Comparison of ENCODE assay signal across 8 cellular contexts in the genomic region with DNA sequence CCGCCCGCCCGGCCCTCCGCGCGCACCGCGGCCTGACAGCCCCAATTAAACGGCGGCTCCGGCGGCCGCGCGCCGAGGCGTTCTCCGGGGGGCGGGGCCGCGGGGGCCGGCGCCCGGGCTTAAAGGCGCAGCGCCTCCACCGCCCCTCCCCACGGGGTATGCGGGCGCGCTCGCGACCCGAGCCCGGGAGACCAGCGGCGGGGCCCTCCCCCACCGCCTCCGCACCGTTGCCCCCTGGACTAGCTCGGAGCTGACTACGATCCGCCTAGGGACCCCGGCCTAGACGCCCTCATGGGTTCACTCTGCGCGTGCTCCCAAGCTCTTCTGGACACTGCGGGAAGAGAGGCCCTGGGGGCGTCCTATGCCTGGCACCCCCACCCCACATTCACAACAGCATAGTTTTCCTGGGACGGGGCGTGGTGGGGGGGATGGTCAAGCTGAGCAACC. TPM values are rescaled to one million over a fixed set of nuclear protein-coding genes. Genes with fewer than 3 reads are reported as not detected.
DNase-seq lines count a peak whose midpoint lies in the region; ATAC-seq and TF ChIP-seq lines count a peak whose summit lies in the region.

Gene DUSP7 (minus strand): TSS at position 51 of the 447 bp plus-strand sequence. CDS start 205 bp downstream, outside the sequence.

- H3K4me3 Mint-ChIP-seq in CD4-positive, alpha-beta T cell, result peak within 1 kb of the TSS; percentile 94

- H2AFZ ChIP-seq in KMS-11 (ENCODE audit: low read depth), result peak within 1 kb of the TSS; percentile 79

- H3K36me3 ChIP-seq in KMS-11 (ENCODE audit: insufficient read depth) (no peaks in the 10 kb centered on the region), adrenal gland (replicated peaks in 1 of 2) (peaks cover 0 to 20% of the 10 kb centered on the region in 2 donors), vagina (peaks cover 0 to 12% of the 10 kb centered on the region in 2 donors)

- peaks cover 44% of the 10 kb centered on the region for H3K4me1 Mint-ChIP-seq in CD4-positive, alpha-beta T cell (ENCODE audit: low read depth)

- H3K27ac ChIP-seq in CD4-positive, alpha-beta T cell (ENCODE audit: low read depth, low read length), result peak within 1 kb of the TSS; percentile 76
- peak within 1 kb of the TSS; percentile 43; the same call in 1 of the 2 replicates for H3K27ac ChIP-seq in KMS-11
- H3K27ac ChIP-seq in adrenal gland, result peak within 1 kb of the TSS; percentile 5 to 91 (median 71)
- H3K27ac ChIP-seq in vagina, result peak within 1 kb of the TSS; percentile 98

- no peak for TF ChIP-seq POLR2A in adrenal gland (IDR thresholded peaks at IDR 0.05)
- TF ChIP-seq POLR2A in vagina (IDR thresholded peaks at IDR 0.05), result peak in 1 of 2 donors; percentile 28

- no peaks in the 10 kb centered on the region for H3K9me3 ChIP-seq in CD4-positive, alpha-beta T cell (ENCODE audit: control insufficient read depth, low read length)
- H3K9me3 ChIP-seq in adrenal gland (replicated peaks in 1 of 3) (no peaks in the 10 kb centered on the region), vagina (no peaks in the 10 kb centered on the region)

- CTCF ChIA-PET in CD4-positive, alpha-beta T cell (lab: Charles Lee), result interaction anchor here (0.9 to 2.1 kb wide), 12 partner anchors 54 to 115 kb away, joined by 3 to 16 read pairs (median 5); partner anchors contain the start of genes ABHD14B, ACY1, PARP3 and POC1A

- WGBS in adrenal gland, 4 donors, result 0 to 8% (median 1%) methylated on average over 2 to 51 of the region's 51 CpGs

- H3K27ac Mint-ChIP-seq in CD4-positive, alpha-beta T cell, result peak within 1 kb of the TSS; percentile 98

- no peak for TF ChIP-seq CTCF in CD4-positive, alpha-beta T cell (IDR thresholded peaks at IDR 0.05)
- TF ChIP-seq CTCF in KMS-11 (conservative IDR thresholded peaks at IDR 0.05; ENCODE audit: low read depth, low read length) (no peak), adrenal gland (IDR thresholded peaks at IDR 0.05) (peak in 1 of 6 experiments; percentile 4), vagina (IDR thresholded peaks at IDR 0.05) (no peak)

- H3K4me1 ChIP-seq in KMS-11 (ENCODE audit: low read depth, poor library complexity, severe bottlenecking) (peaks cover 7% of the 10 kb centered on the region), adrenal gland (replicated peaks in 1 of 2) (peaks cover 17 to 53% of the 10 kb centered on the region in 2 donors), vagina (peaks cover 46% of the 10 kb centered on the region)

- peak within 1 kb of the TSS; percentile 67 for H3K4me2 ChIP-seq in KMS-11

- H3K36me3 Mint-ChIP-seq in CD4-positive, alpha-beta T cell (ENCODE audit: low read depth), result peaks cover 38% of the 10 kb centered on the region

- H3K9ac ChIP-seq in KMS-11, result peak within 1 kb of the TSS; percentile 69; the same call in 1 of the 2 replicates

- peak; percentile 41 to 74 (median 60) for DNase-seq in CD4-positive, alpha-beta T cell
- peak; percentile 53 to 76 (median 63) for DNase-seq in T-helper 1 cell
- DNase-seq in adrenal gland, result peak; percentile 45 to 79 (median 67)
- peak; percentile 90 for DNase-seq in left ventricle myocardium superior
- no peak for DNase-seq in pulmonary artery endothelial cell (ENCODE audit: low read depth, low spot score)
- DNase-seq in vagina (ENCODE audit: extremely low spot score in 2 of 2), result no peak

- no peaks in the 10 kb centered on the region for H3K27me3 ChIP-seq in CD4-positive, alpha-beta T cell (ENCODE audit: control insufficient read depth, insufficient read depth, low read length)
- no peaks in the 10 kb centered on the region for H3K27me3 ChIP-seq in KMS-11 (ENCODE audit: insufficient read depth, low read depth)
- no peaks in the 10 kb centered on the region for H3K27me3 ChIP-seq in adrenal gland
- no peaks in the 10 kb centered on the region for H3K27me3 ChIP-seq in vagina

- no peaks in the 10 kb centered on the region for H3K79me2 ChIP-seq in KMS-11 (ENCODE audit: insufficient read depth, low read depth)

- no peaks in the 10 kb centered on the region for H3K27me3 Mint-ChIP-seq in CD4-positive, alpha-beta T cell

- H3K4me3 ChIP-seq in KMS-11 (IDR thresholded peaks at IDR 0.05; ENCODE audit: insufficient read depth, low read depth, low read length), result peak within 1 kb of the TSS; percentile 83
- H3K4me3 ChIP-seq in adrenal gland, result peak within 1 kb of the TSS in 3 of 4 donors; percentile 36 to 54 (median 37)
- peak within 1 kb of the TSS; percentile 73 to 75 for H3K4me3 ChIP-seq in vagina

- POLR2A ChIA-PET in CD4-positive, alpha-beta T cell (lab: Charles Lee), result interaction anchor here (0.8 to 3.4 kb wide), 25 partner anchors 10 to 1719 kb away, joined by 3 to 35 read pairs (median 4); partner anchors contain the start of genes ABHD14A, ABHD14B, ACY1 and ALAS1

- peak; percentile 19 for ATAC-seq in CD4-positive, alpha-beta T cell (ENCODE audit: poor library complexity)
- ATAC-seq in GM21381 (IDR thresholded peaks at IDR 0.05; ENCODE audit: unreplicated experiment) (peak; percentile 33), left ventricle myocardium superior (peak; percentile 67)

- no peaks in the 10 kb centered on the region for H4K20me1 ChIP-seq in KMS-11 (ENCODE audit: insufficient read depth)

- H3K9me3 Mint-ChIP-seq in CD4-positive, alpha-beta T cell, result no peaks in the 10 kb centered on the region

- intact Hi-C loops in CD4-positive, alpha-beta T cell (cut with DNase I, micrococcal nuclease), result loop anchor here (2.0 to 5.0 kb wide), 5 partner anchors 60 to 481 kb away; partner anchors contain the start of genes ALAS1 (in 1 of the 2), PARP3 (in 1 of the 2), TEX264 (in 1 of the 2) and UQCC5 (in 1 of the 2)
- intact Hi-C loops in adrenal gland (cut with DNase I) (loop anchor here in 1 of 2 donors (5.0 kb wide), 1 partner anchor 54 kb away; no protein-coding TSS in a partner anchor), left ventricle myocardium superior (cut with micrococcal nuclease) (loop anchor here (10.0 kb wide), 1 partner anchor 52 kb away; no protein-coding TSS in a partner anchor), vagina (cut with DNase I) (loop anchor here (10.0 kb wide), 1 partner anchor 68 kb away; no protein-coding TSS in a partner anchor)

RNA-seq across cellular contexts. Expression of gene DUSP7, which starts in this region (rescaled TPM):
- total RNA-seq in CD4-positive, alpha-beta T cell, result 1 to 10 TPM; 4.8 to 5.2 TPM
- total RNA-seq in adrenal gland (10 to 100 TPM; 11.6 to 35.0 (median 16.5) TPM), left ventricle myocardium superior (25.2 TPM), pulmonary artery endothelial cell (10.7 and 14.4 TPM in 2 replicates), vagina (59.9 TPM)
- 10 to 100 TPM in 1 of 3 donors, 1 to 10 TPM in 2; 5.7 to 10.0 (median 7.7) TPM for polyA plus RNA-seq in adrenal gland

Comparison
In these comparisons a context has a peak if more than half of its experiments do, and no peak if none do; other contexts are left out.
1. DNase-seq: peak in CD4-positive, alpha-beta T cell (10 of 10), T-helper 1 cell (5 of 5), adrenal gland (7 of 7) and left ventricle myocardium superior (single experiment); none in pulmonary artery endothelial cell (single experiment) and vagina (0 of 2).
2. H3K27ac ChIP-seq: peak in every context shown above with its lines; median percentile 98 in vagina; 76 in CD4-positive, alpha-beta T cell; 71 in adrenal gland; 43 in KMS-11.
3. Peak in every context shown above with its lines, with median percentiles within 50 percentile points of each other: ATAC-seq and H3K4me3 ChIP-seq.